Comparison of ENCODE assay signal across 1 cellular context in genomic region chr11:2173150-2173693, GRCh38.
TF ChIP-seq lines count a peak whose summit lies in the region.

No MANE protein-coding gene starts in this region.

TF ChIP-seq in SK-N-SH, 30 proteins besides CTCF, POLR2A, EP300 and RAD21 (continued from another document):
- TF ChIP-seq REST (IDR thresholded peaks at IDR 0.05; ENCODE audit: low read depth, low read length) (no peak), ZBTB33 (IDR thresholded peaks at IDR 0.05; ENCODE audit: borderline replicate concordance, low read depth) (no peak)
